In genomic region chr2:53448591-53448990, GRCh38 we compare ENCODE assay signal across 22 cellular contexts.
"Had no signal": no experiment of that assay in that cellular context is flagged by ENCODE, and none has a peak within 500 bp of the region (broad histone marks: within the 10 kb centered on the region; RNA-seq: fewer than 3 reads in every experiment).

No MANE protein-coding gene starts in this region.

- H3K27me3 ChIP-seq: esophagus squamous epithelium, neutrophil, stomach, vagina had no signal

- H3K4me3 ChIP-seq: esophagus squamous epithelium, lower lobe of right lung, stomach, vagina had no signal

- DNase-seq: activated CD4-positive, alpha-beta memory T cell treated with anti-CD3 and anti-CD28 coated beads for 36 hours; activated CD4-positive, alpha-beta T cell treated with anti-CD3 and anti-CD28 coated beads for 36 hours; activated gamma-delta T cell treated with Interleukin-2 at 50 U/mL for 16 hours; activated T-cell treated with anti-CD3 and anti-CD28 coated beads for 4 hours; amniotic stem cell; dermis blood vessel endothelial cell; effector memory CD4-positive, alpha-beta T cell; esophagus squamous epithelium; left cardiac atrium; lower lobe of right lung; natural killer cell; stimulated activated CD4-positive, alpha-beta T cell treated with anti-CD3 and anti-CD28 coated beads, Interleukin-4, amount 100 ng/mL, for 24 hours; stomach; trophoblast cell had no signal

- H3K27ac Mint-ChIP-seq: activated CD4-positive, alpha-beta memory T cell treated with anti-CD3 and anti-CD28 coated beads for 36 hours; activated CD4-positive, alpha-beta T cell treated with anti-CD3 and anti-CD28 coated beads for 36 hours; activated naive CD4-positive, alpha-beta T cell treated with anti-CD3 and anti-CD28 coated beads, Interleukin-2, amount 50 U/mL, for 72 hours; activated T-helper 1 cell treated with anti-CD3 and anti-CD28 coated beads, Interleukin-12 subunit alpha, Interleukin-12 subunit beta, Interleukin-2, Interleukin-4 antibody, amounts not matched to agents 30 ng/mL and 10 ng/mL and 1 ng/mL, durations not matched to agents 14 hours and 24 hours and 36 hours; natural killer cell; stimulated activated effector memory CD8-positive, alpha-beta T cell treated with anti-CD3 and anti-CD28 coated beads, Interleukin-12 subunit alpha, Interleukin-12 subunit beta, amount 100 ng/mL, for 72 hours had no signal

- H3K36me3 ChIP-seq: esophagus squamous epithelium, lower lobe of right lung, neutrophil, stomach, vagina had no signal

- H3K4me1 ChIP-seq: esophagus squamous epithelium, lower lobe of right lung had no signal

- H3K9me3 Mint-ChIP-seq: activated CD4-positive, alpha-beta memory T cell treated with anti-CD3 and anti-CD28 coated beads for 36 hours; activated naive CD4-positive, alpha-beta T cell treated with anti-CD3 and anti-CD28 coated beads, Interleukin-2, amount 50 U/mL, for 72 hours; activated T-helper 1 cell treated with anti-CD3 and anti-CD28 coated beads, Interleukin-12 subunit alpha, Interleukin-12 subunit beta, Interleukin-2, Interleukin-4 antibody, amounts not matched to agents 30 ng/mL and 10 ng/mL and 1 ng/mL, durations not matched to agents 14 hours and 24 hours and 36 hours; natural killer cell; stimulated activated effector memory CD8-positive, alpha-beta T cell treated with anti-CD3 and anti-CD28 coated beads, Interleukin-12 subunit alpha, Interleukin-12 subunit beta, amount 100 ng/mL, for 72 hours had no signal

- H3K36me3 Mint-ChIP-seq: activated CD4-positive, alpha-beta memory T cell treated with anti-CD3 and anti-CD28 coated beads for 36 hours; activated naive CD4-positive, alpha-beta T cell treated with anti-CD3 and anti-CD28 coated beads, Interleukin-2, amount 50 U/mL, for 72 hours; natural killer cell; stimulated activated effector memory CD8-positive, alpha-beta T cell treated with anti-CD3 and anti-CD28 coated beads, Interleukin-12 subunit alpha, Interleukin-12 subunit beta, amount 100 ng/mL, for 72 hours had no signal

- H3K9me3 ChIP-seq: esophagus squamous epithelium, lower lobe of right lung, neutrophil, stomach, vagina had no signal

- H3K4me1 Mint-ChIP-seq: activated CD4-positive, alpha-beta T cell treated with anti-CD3 and anti-CD28 coated beads for 36 hours; natural killer cell; stimulated activated effector memory CD8-positive, alpha-beta T cell treated with anti-CD3 and anti-CD28 coated beads, Interleukin-12 subunit alpha, Interleukin-12 subunit beta, amount 100 ng/mL, for 72 hours had no signal

- H3K27ac ChIP-seq: esophagus squamous epithelium, lower lobe of right lung, neutrophil, stomach, vagina had no signal

- H3K4me3 Mint-ChIP-seq: activated CD4-positive, alpha-beta memory T cell treated with anti-CD3 and anti-CD28 coated beads for 36 hours; activated CD4-positive, alpha-beta T cell treated with anti-CD3 and anti-CD28 coated beads for 36 hours; activated T-helper 1 cell treated with anti-CD3 and anti-CD28 coated beads, Interleukin-12 subunit alpha, Interleukin-12 subunit beta, Interleukin-2, Interleukin-4 antibody, amounts not matched to agents 30 ng/mL and 10 ng/mL and 1 ng/mL, durations not matched to agents 14 hours and 24 hours and 36 hours; natural killer cell; stimulated activated effector memory CD8-positive, alpha-beta T cell treated with anti-CD3 and anti-CD28 coated beads, Interleukin-12 subunit alpha, Interleukin-12 subunit beta, amount 100 ng/mL, for 72 hours had no signal

- FAIRE-seq: endothelial cell of umbilical vein, islet of Langerhans had no signal

- ATAC-seq: activated CD4-positive, alpha-beta T cell treated with anti-CD3 and anti-CD28 coated beads for 36 hours; activated naive CD4-positive, alpha-beta T cell treated with anti-CD3 and anti-CD28 coated beads, Interleukin-2, amount 50 U/mL, for 72 hours; left cardiac atrium; lower lobe of right lung; natural killer cell; sciatic nerve; stimulated activated effector memory CD8-positive, alpha-beta T cell treated with anti-CD3 and anti-CD28 coated beads, Interleukin-12 subunit alpha, Interleukin-12 subunit beta, amount 100 ng/mL, for 72 hours had no signal
